ENCODE assay signal across 11 cellular contexts in genomic region chr10:29648983-29649268, GRCh38. TPM values are rescaled to one million over a fixed set of nuclear protein-coding genes. Genes with fewer than 3 reads are reported as not detected.
A peak's percentile ranks its signal among the peaks of the same experiment; 100 is the strongest.
DNase-seq lines count a peak whose midpoint lies in the region; ATAC-seq and TF ChIP-seq lines count a peak whose summit lies in the region.
"Had no signal": no experiment of that assay in that cellular context is flagged by ENCODE, and none has a peak within 500 bp of the region (broad histone marks: within the 10 kb centered on the region; RNA-seq: fewer than 3 reads in every experiment).

No MANE protein-coding gene starts in this region.

- no peaks in the 10 kb centered on the region for H3K36me3 ChIP-seq in Caco-2 (ENCODE audit: control insufficient read depth, insufficient read depth, low read length)
- H3K36me3 ChIP-seq: BE2C, lower lobe of right lung had no signal

- no peaks in the 10 kb centered on the region for H3K27me3 ChIP-seq in Caco-2 (replicated peaks; ENCODE audit: control insufficient read depth, insufficient read depth, low read length)
- H3K27me3 ChIP-seq: BE2C had no signal

- H3K36me3 Mint-ChIP-seq in Caco-2 (ENCODE audit: insufficient read depth, unreplicated experiment) (peaks cover 23% of the 10 kb centered on the region), T-cell (peaks cover 28% of the 10 kb centered on the region)
- no peaks in the 10 kb centered on the region for H3K36me3 Mint-ChIP-seq in activated CD4-positive, alpha-beta T cell treated with anti-CD3 and anti-CD28 coated beads, Interleukin-2, amount 10 ng/mL, durations not matched to agents 24 days and 14 days (ENCODE audit: low read depth)

- intact Hi-C loops in Caco-2 (cut with micrococcal nuclease; ENCODE audit: unreplicated experiment) (loop anchor here (1.0 kb wide), 1 partner anchor 10 kb away; no protein-coding TSS in a partner anchor), sciatic nerve (cut with DNase I) (no loop called here)
- intact Hi-C loops in activated CD4-positive, alpha-beta T cell treated with anti-CD3 and anti-CD28 coated beads, Interleukin-2, amount 10 ng/mL, durations not matched to agents 24 days and 14 days (cut with micrococcal nuclease): no loop called here

- peaks cover 32% of the 10 kb centered on the region for H3K4me1 ChIP-seq in Caco-2

- H3K9me3 Mint-ChIP-seq in Caco-2 (ENCODE audit: unreplicated experiment) (peaks cover 11% of the 10 kb centered on the region), T-cell (no peaks in the 10 kb centered on the region)
- no peaks in the 10 kb centered on the region for H3K9me3 Mint-ChIP-seq in activated CD4-positive, alpha-beta T cell treated with anti-CD3 and anti-CD28 coated beads, Interleukin-2, amount 10 ng/mL, durations not matched to agents 24 days and 14 days

- peaks cover 29% of the 10 kb centered on the region for H3K4me1 Mint-ChIP-seq in Caco-2 (ENCODE audit: low read depth, unreplicated experiment)
- peaks cover 51 to 59% (median 54%) of the 10 kb centered on the region in 3 donors for H3K4me1 Mint-ChIP-seq in T-cell
- peaks cover 24% of the 10 kb centered on the region for H3K4me1 Mint-ChIP-seq in activated CD4-positive, alpha-beta T cell treated with anti-CD3 and anti-CD28 coated beads, Interleukin-2, amount 10 ng/mL, durations not matched to agents 24 days and 14 days

- H3K4me3 ChIP-seq in Caco-2 (ENCODE audit: low read depth, low read length): no peak overlapping the region
- no peak overlapping the region for H3K4me3 ChIP-seq in fibroblast of pulmonary artery (replicated peaks; ENCODE audit: low read depth, low read length)
- H3K4me3 ChIP-seq: lower lobe of right lung had no signal

- H3K27me3 Mint-ChIP-seq in Caco-2 (ENCODE audit: insufficient read depth, unreplicated experiment): no peaks in the 10 kb centered on the region
- H3K27me3 Mint-ChIP-seq in T-cell: no peaks in the 10 kb centered on the region
- peaks cover 29% of the 10 kb centered on the region for H3K27me3 Mint-ChIP-seq in activated CD4-positive, alpha-beta T cell treated with anti-CD3 and anti-CD28 coated beads, Interleukin-2, amount 10 ng/mL, durations not matched to agents 24 days and 14 days

- H3K27ac Mint-ChIP-seq in Caco-2 (ENCODE audit: unreplicated experiment): peak overlapping the region; percentile 53
- peak overlapping the region; percentile 61 to 76 for H3K27ac Mint-ChIP-seq in T-cell
- H3K27ac Mint-ChIP-seq in activated CD4-positive, alpha-beta T cell treated with anti-CD3 and anti-CD28 coated beads, Interleukin-2, amount 10 ng/mL, durations not matched to agents 24 days and 14 days: no peak overlapping the region

- DNase-seq in Caco-2 (no peak), T-cell (no peak), fibroblast of pulmonary artery (ENCODE audit: low read depth) (peak; percentile 42), sciatic nerve (ENCODE audit: low spot score) (no peak), superior temporal gyrus (ENCODE audit: extremely low spot score) (no peak), NCI-H1694 treated with DMSO at 0.1 percent for 48 hours (lab: John Stamatoyannopoulos, UW) (no peak)
- no peak for DNase-seq in activated CD4-positive, alpha-beta T cell treated with anti-CD3 and anti-CD28 coated beads, Interleukin-2, amount 10 ng/mL, durations not matched to agents 24 days and 14 days
- DNase-seq: BE2C, lower lobe of right lung, retina had no signal

- ATAC-seq in T-cell (replicated peaks in 1 of 4) (no peak), sciatic nerve (peak; percentile 39), GM21423 (IDR thresholded peaks at IDR 0.05; ENCODE audit: unreplicated experiment) (no peak)

- no TSS peak for BruUV-seq in Caco-2 (replicated peaks; lab: Mats Ljungman, UMichigan)

- POLR2A ChIA-PET in Caco-2 (lab: Charles Lee) (no interaction called here), T-cell (lab: Charles Lee) (no interaction called here)

- TF ChIP-seq CTCF in Caco-2 (IDR thresholded peaks at IDR 0.05; ENCODE audit: insufficient read depth in 1 of 2, low read depth in 1 of 2, low read length in 1 of 2, severe bottlenecking in 1 of 2, unreplicated experiment in 1 of 2): no peak
- TF ChIP-seq CTCF in fibroblast of pulmonary artery (IDR thresholded peaks at IDR 0.05; ENCODE audit: low read length, missing control alignments): no peak

- no peaks in the 10 kb centered on the region; the same call in 1 of the 2 replicates for H3K9me3 ChIP-seq in Caco-2
- H3K9me3 ChIP-seq: BE2C, lower lobe of right lung had no signal

- CTCF ChIA-PET in Caco-2 (lab: Charles Lee): no interaction called here
- CTCF ChIA-PET in T-cell (lab: Charles Lee): no interaction called here

- H3K4me3 Mint-ChIP-seq in Caco-2 (ENCODE audit: unreplicated experiment) (no peak overlapping the region), T-cell (no peak overlapping the region)
- no peak overlapping the region for H3K4me3 Mint-ChIP-seq in activated CD4-positive, alpha-beta T cell treated with anti-CD3 and anti-CD28 coated beads, Interleukin-2, amount 10 ng/mL, durations not matched to agents 24 days and 14 days

RNA-seq across cellular contexts. Expression of gene SVIL, which starts 14.2 kb away (rescaled TPM):
- total RNA-seq in Caco-2 (2022): 54.4 and 70.1 TPM in 2 replicates
- 10 to 100 TPM; 17.4 to 45.6 (median 19.6) TPM for total RNA-seq in T-cell
- total RNA-seq in sciatic nerve: 34.5 TPM
- total RNA-seq in activated CD4-positive, alpha-beta T cell treated with anti-CD3 and anti-CD28 coated beads, Interleukin-2, amount 10 ng/mL, durations not matched to agents 24 days and 14 days: 8.6 and 10.1 TPM in 2 replicates
